13 cellular contexts compared by ENCODE assay signal in the genomic region with DNA sequence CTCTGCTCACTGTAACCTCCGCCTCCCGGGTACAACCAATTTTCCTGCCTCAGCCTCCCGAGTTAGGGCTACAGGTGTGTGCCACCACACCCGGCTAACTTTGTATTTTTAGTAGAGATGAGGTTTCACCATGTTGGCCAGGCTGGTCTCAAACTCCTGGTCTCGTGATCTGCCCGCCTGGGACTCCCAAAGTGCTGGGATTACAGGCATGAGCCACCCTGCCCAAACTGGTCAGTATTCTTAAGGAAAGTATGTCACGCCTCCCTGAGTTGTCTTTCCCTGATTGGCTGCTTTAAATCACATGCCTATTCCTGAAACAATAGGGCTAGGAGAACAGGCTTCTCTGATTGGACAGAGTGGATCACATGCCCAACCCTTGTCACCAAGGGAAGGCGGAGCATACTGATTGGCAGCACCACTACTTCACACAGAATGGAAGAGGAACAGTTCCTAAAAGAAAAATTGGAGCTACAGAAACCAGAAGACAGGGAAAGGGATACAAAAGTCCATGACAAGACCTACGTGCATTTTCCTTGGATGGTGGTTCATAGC. TPM values are rescaled to one million over a fixed set of nuclear protein-coding genes. Genes with fewer than 3 reads are reported as not detected.
DNase-seq lines count a peak whose midpoint lies in the region; ATAC-seq, FAIRE-seq and TF ChIP-seq lines count a peak whose summit lies in the region.
"Had no signal": no experiment of that assay in that cellular context is flagged by ENCODE, and none has a peak within 500 bp of the region (broad histone marks: within the 10 kb centered on the region; RNA-seq: fewer than 3 reads in every experiment).

No MANE protein-coding gene starts in this region.

- no peaks in the 10 kb centered on the region for H3K79me2 ChIP-seq in H1 (ENCODE audit: control insufficient read depth in 1 of 2, insufficient read depth in 2 of 2, low read length in 2 of 2)

- no peaks in the 10 kb centered on the region for H3K79me1 ChIP-seq in H1 (ENCODE audit: low read depth, low read length)

- no peaks in the 10 kb centered on the region for H3K9me3 ChIP-seq in H1 (ENCODE audit: insufficient read depth in 2 of 2, low read depth in 1 of 2, low read length in 1 of 2)
- H3K9me3 ChIP-seq: breast epithelium, vagina had no signal

- ATAC-seq in HG03108 (IDR thresholded peaks at IDR 0.05; ENCODE audit: unreplicated experiment), result no peak

- 94% methylated on average over 9 of the region's 9 CpGs; no CpG with 5 or more reads in 1 of the 2 experiments for WGBS in H1 (ENCODE audit: extremely low coverage in 1 of 2, insufficient coverage in 1 of 2, insufficient read length in 1 of 2, insufficient replicate concordance in 2 of 2, low coverage in 1 of 2, low lambda C conversion rate in 2 of 2, missing lambda C conversion rate in 1 of 2), 2 experiments

- no peak overlapping the region for H2AK5ac ChIP-seq in H1 (ENCODE audit: low read depth, low read length)

- no peak overlapping the region for H2BK12ac ChIP-seq in H1 (ENCODE audit: low read depth, low read length)

- TF ChIP-seq POLR2A in NB4 (IDR thresholded peaks at IDR 0.05; ENCODE audit: extremely low read depth, insufficient read length) (no peak), H1 (IDR thresholded peaks at IDR 0.05; ENCODE audit: control extremely low read depth in 1 of 2, low read depth in 2 of 2, low read length in 2 of 2) (no peak)

- no peak overlapping the region for H3K4me2 ChIP-seq in H1 (ENCODE audit: insufficient read depth in 1 of 2, low read depth in 2 of 2, low read length in 2 of 2)

- no peak for FAIRE-seq in H1 (lab: Jason Lieb, UNC)

- POLR2A ChIA-PET in H1 (lab: Charles Lee; ENCODE audit: partially characterized antibody), result no interaction called here

- H2BK15ac ChIP-seq in H1 (ENCODE audit: low read length), result no peak overlapping the region

- no peak overlapping the region for H4K91ac ChIP-seq in H1 (replicated peaks; ENCODE audit: insufficient read length, low read length)

- H3K23ac ChIP-seq in H1 (ENCODE audit: insufficient read length), result no peak overlapping the region

- no peak overlapping the region for H2BK20ac ChIP-seq in H1 (ENCODE audit: low read length)

- no peaks in the 10 kb centered on the region for H3K23me2 ChIP-seq in H1 (ENCODE audit: low read depth, low read length)

- CTCF ChIA-PET in H1 (lab: Charles Lee; ENCODE audit: partially characterized antibody), result interaction anchor here (0.7 to 0.9 kb wide), 3 partner anchors 8 to 13 kb away, joined by 3 to 4 read pairs (median 4); no protein-coding TSS in a partner anchor

- TF ChIP-seq RAD21 in H1 (IDR thresholded peaks at IDR 0.05 in 1 of 2, conservative IDR thresholded peaks at IDR 0.05 in 1 of 2; ENCODE audit: low read depth in 2 of 2, low read length in 2 of 2), result no peak

- no peak for TF ChIP-seq CTCF in NB4 (IDR thresholded peaks at IDR 0.05; ENCODE audit: low read depth, low read length)
- TF ChIP-seq CTCF in H1 (IDR thresholded peaks at IDR 0.05; ENCODE audit: control extremely low read depth in 1 of 3, insufficient read depth in 1 of 3, low read depth in 1 of 3, low read length in 3 of 3), result no peak

- no peak for TF ChIP-seq EP300 in H1 (IDR thresholded peaks at IDR 0.05; ENCODE audit: borderline replicate concordance in 1 of 2, low read depth in 2 of 2, low read length in 2 of 2)

- no peaks in the 10 kb centered on the region for H3K36me3 ChIP-seq in H1 (ENCODE audit: control insufficient read depth in 2 of 4, insufficient read depth in 4 of 4, low read length in 3 of 4)
- H3K36me3 ChIP-seq: breast epithelium, vagina had no signal

- no peaks in the 10 kb centered on the region for H3K27me3 ChIP-seq in H1 (replicated peaks in 1 of 4; ENCODE audit: control insufficient read depth in 3 of 4, extremely low read depth in 1 of 4, insufficient read depth in 3 of 4, low read length in 3 of 4)
- H3K27me3 ChIP-seq: breast epithelium, vagina had no signal

- H2AFZ ChIP-seq in H1 (ENCODE audit: low read length), result no peak overlapping the region

- H4K5ac ChIP-seq in H1 (ENCODE audit: insufficient read length, low read depth, low read length), result no peak overlapping the region

- no peak overlapping the region for H2BK120ac ChIP-seq in H1 (replicated peaks; ENCODE audit: low read depth, low read length)

- no peaks in the 10 kb centered on the region for H4K20me1 ChIP-seq in H1 (replicated peaks in 1 of 2; ENCODE audit: control insufficient read depth in 1 of 2, insufficient read depth in 2 of 2, low read length in 2 of 2)

- H3K56ac ChIP-seq in H1 (replicated peaks; ENCODE audit: insufficient read length, low read depth, low read length), result no peak overlapping the region

- no peak overlapping the region for H3K27ac ChIP-seq in H1 (ENCODE audit: low read depth, low read length)
- H3K27ac ChIP-seq: vagina had no signal

- H3K14ac ChIP-seq in H1 (ENCODE audit: insufficient read length), result no peak overlapping the region

- no peak overlapping the region for H3K4ac ChIP-seq in H1 (replicated peaks; ENCODE audit: insufficient read length, low read depth, low read length)

- DNase-seq in CD1c-positive myeloid dendritic cell (ENCODE audit: extremely low spot score), result peak; percentile 27
- peak; percentile 42 for DNase-seq in ELR (ENCODE audit: low read depth)
- peak; percentile 49 for DNase-seq in NB4 (ENCODE audit: low read depth)
- DNase-seq in H1 (ENCODE audit: low read depth in 1 of 2, low spot score in 2 of 2), result no peak
- no peak for DNase-seq in NCI-H526 (lab: John Stamatoyannopoulos, UW)
- DNase-seq in GDM1 (lab: John Stamatoyannopoulos, UW), result no peak
- DNase-seq: CD4-positive, CD25-positive, alpha-beta regulatory T cell; GF-D8; NCI-H1092 treated with DMSO at 0.1 percent for 48 hours; stimulated activated naive CD4-positive, alpha-beta T cell had no signal

- no peak overlapping the region for H3K4me3 ChIP-seq in NB4 (ENCODE audit: low read depth, low read length)
- H3K4me3 ChIP-seq in H1 (ENCODE audit: extremely low read depth in 1 of 4, insufficient read depth in 2 of 4, low read depth in 3 of 4, low read length in 4 of 4), result no peak overlapping the region
- H3K4me3 ChIP-seq: breast epithelium, vagina had no signal

- H3K18ac ChIP-seq in H1 (ENCODE audit: extremely low read depth, low read length), result no peak overlapping the region

- H3K9ac ChIP-seq in H1 (replicated peaks in 1 of 4; ENCODE audit: extremely low read depth in 1 of 4, low read depth in 3 of 4, low read length in 3 of 4), result no peak overlapping the region

- H3K4me1 ChIP-seq in H1 (replicated peaks in 1 of 4; ENCODE audit: control insufficient read depth in 3 of 4, insufficient read depth in 4 of 4, low read length in 3 of 4), result peaks cover 0 to 4% (median 1%) of the 10 kb centered on the region in 4 experiments; a peak in 2 of 7 replicates
- H3K4me1 ChIP-seq: breast epithelium had no signal

- H2BK5ac ChIP-seq in H1 (ENCODE audit: low read depth, low read length), result no peak overlapping the region

- H4K8ac ChIP-seq in H1 (ENCODE audit: extremely low read depth, insufficient read depth, low read length), result no peak overlapping the region

TF ChIP-seq in H1, 55 proteins besides CTCF, POLR2A, EP300 and RAD21 (continues in another document):
- TF ChIP-seq, protein P1, sequence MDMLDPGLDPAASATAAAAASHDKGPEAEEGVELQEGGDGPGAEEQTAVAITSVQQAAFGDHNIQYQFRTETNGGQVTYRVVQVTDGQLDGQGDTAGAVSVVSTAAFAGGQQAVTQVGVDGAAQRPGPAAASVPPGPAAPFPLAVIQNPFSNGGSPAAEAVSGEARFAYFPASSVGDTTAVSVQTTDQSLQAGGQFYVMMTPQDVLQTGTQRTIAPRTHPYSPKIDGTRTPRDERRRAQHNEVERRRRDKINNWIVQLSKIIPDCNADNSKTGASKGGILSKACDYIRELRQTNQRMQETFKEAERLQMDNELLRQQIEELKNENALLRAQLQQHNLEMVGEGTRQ (IDR thresholded peaks at IDR 0.05; ENCODE audit: low read length), result peak; percentile 89
- no peak for TF ChIP-seq GABPA (IDR thresholded peaks at IDR 0.05; ENCODE audit: borderline replicate concordance, insufficient read depth, low read length)
- TF ChIP-seq FOSL1 (IDR thresholded peaks at IDR 0.05; ENCODE audit: insufficient read depth, low read depth, low read length), result no peak
- TF ChIP-seq SIN3A (conservative IDR thresholded peaks at IDR 0.05 in 1 of 2, IDR thresholded peaks at IDR 0.05 in 1 of 2; ENCODE audit: low read depth in 1 of 2, low read length in 2 of 2), result no peak
- TF ChIP-seq SP4 (IDR thresholded peaks at IDR 0.05; ENCODE audit: low read length), result no peak
- TF ChIP-seq JUN (IDR thresholded peaks at IDR 0.05; ENCODE audit: low read depth, low read length), result no peak

RNA-seq across cellular contexts. Expression of a gene that starts 17.6 kb away (rescaled TPM):
- 118 and 127 TPM in 2 replicates for total RNA-seq in H1 (2021; fragmentation: NEBNext Ultra II Directional; extraction: Animal tissue kit (Norgen Biotek cat#: 25700))
- polyA plus RNA-seq in H1 (2011; rRNA removed), result 70.8 and 108 TPM in 2 replicates
- 83.3 TPM for polyA plus RNA-seq in H1 (2011; cell fraction: cytosol; rRNA removed)
- 43.5 TPM for polyA plus RNA-seq in H1 (2011; cell fraction: nucleus; rRNA removed)
- 101 to 122 TPM (median 107 TPM) in 4 replicates for polyA plus RNA-seq in H1 (2012, experiment 1 of 2)
- 33.0 TPM for polyA plus RNA-seq in H1 (2012, experiment 2 of 2)
- polyA plus RNA-seq in H1 (2013, experiment 1 of 2), result 138 TPM
- polyA plus RNA-seq in H1 (2013, experiment 2 of 2), result 144 TPM
- 114 and 138 TPM in 2 replicates for polyA minus RNA-seq in H1 (2011; rRNA and poly(A)+ RNA removed)
- 49.4 TPM for polyA minus RNA-seq in H1 (2011; cell fraction: cytosol; rRNA and poly(A)+ RNA removed)
- 52.0 TPM for polyA minus RNA-seq in H1 (2011; cell fraction: nucleus; rRNA and poly(A)+ RNA removed)

RNA-seq across cellular contexts. Expression of a gene that starts 21.0 kb away (rescaled TPM):
- total RNA-seq in H1 (2021; fragmentation: NEBNext Ultra II Directional; extraction: Animal tissue kit (Norgen Biotek cat#: 25700)), result 31.8 and 37.0 TPM in 2 replicates
- polyA plus RNA-seq in H1 (2011; rRNA removed), result 14.1 and 16.1 TPM in 2 replicates
- polyA plus RNA-seq in H1 (2011; cell fraction: cytosol; rRNA removed), result 16.7 TPM
- 14.4 TPM for polyA plus RNA-seq in H1 (2011; cell fraction: nucleus; rRNA removed)
- 25.6 to 33.1 TPM (median 28.2 TPM) in 4 replicates for polyA plus RNA-seq in H1 (2012, experiment 1 of 2)
- 15.4 TPM for polyA plus RNA-seq in H1 (2012, experiment 2 of 2)
- polyA plus RNA-seq in H1 (2013, experiment 1 of 2), result 27.5 TPM
- polyA plus RNA-seq in H1 (2013, experiment 2 of 2), result 30.9 TPM
- polyA minus RNA-seq in H1 (2011; rRNA and poly(A)+ RNA removed), result 16.1 and 17.7 TPM in 2 replicates
- polyA minus RNA-seq in H1 (2011; cell fraction: cytosol; rRNA and poly(A)+ RNA removed), result 26.6 TPM
- polyA minus RNA-seq in H1 (2011; cell fraction: nucleus; rRNA and poly(A)+ RNA removed), result 20.9 TPM

RNA-seq across cellular contexts. Expression of a gene that starts 55.3 kb away (rescaled TPM):
- 0.94 TPM in 1 of 2 replicates, not detected in the other for total RNA-seq in H1 (2021; fragmentation: NEBNext Ultra II Directional; extraction: Animal tissue kit (Norgen Biotek cat#: 25700))
- polyA plus RNA-seq in H1 (2011; rRNA removed), result not detected in 2 replicates
- polyA plus RNA-seq in H1 (2011; cell fraction: cytosol; rRNA removed), result not detected
- 0.13 TPM for polyA plus RNA-seq in H1 (2011; cell fraction: nucleus; rRNA removed)
- 0.29 to 0.83 TPM (median 0.65 TPM) in 3 of 4 replicates, not detected in the other for polyA plus RNA-seq in H1 (2012, experiment 1 of 2)
- not detected for polyA plus RNA-seq in H1 (2012, experiment 2 of 2)
- polyA plus RNA-seq in H1 (2013, experiment 1 of 2), result not detected
- 0.07 TPM for polyA plus RNA-seq in H1 (2013, experiment 2 of 2)
- polyA minus RNA-seq in H1 (2011; rRNA and poly(A)+ RNA removed), result not detected in 2 replicates
- polyA minus RNA-seq in H1 (2011; cell fraction: cytosol; rRNA and poly(A)+ RNA removed), result not detected
- polyA minus RNA-seq in H1 (2011; cell fraction: nucleus; rRNA and poly(A)+ RNA removed), result not detected
- total RNA-seq: vagina had no signal

Comparison
In these comparisons a context has a peak if more than half of its experiments do, and no peak if none do; other contexts are left out.
1. DNase-seq: peak in CD1c-positive myeloid dendritic cell (single experiment), ELR (single experiment) and NB4 (single experiment); none in H1 (0 of 2), NCI-H526 (0 of 2) and GDM1 (single experiment).